Comparison of ENCODE assay signal across 1 cellular context in the genomic region with DNA sequence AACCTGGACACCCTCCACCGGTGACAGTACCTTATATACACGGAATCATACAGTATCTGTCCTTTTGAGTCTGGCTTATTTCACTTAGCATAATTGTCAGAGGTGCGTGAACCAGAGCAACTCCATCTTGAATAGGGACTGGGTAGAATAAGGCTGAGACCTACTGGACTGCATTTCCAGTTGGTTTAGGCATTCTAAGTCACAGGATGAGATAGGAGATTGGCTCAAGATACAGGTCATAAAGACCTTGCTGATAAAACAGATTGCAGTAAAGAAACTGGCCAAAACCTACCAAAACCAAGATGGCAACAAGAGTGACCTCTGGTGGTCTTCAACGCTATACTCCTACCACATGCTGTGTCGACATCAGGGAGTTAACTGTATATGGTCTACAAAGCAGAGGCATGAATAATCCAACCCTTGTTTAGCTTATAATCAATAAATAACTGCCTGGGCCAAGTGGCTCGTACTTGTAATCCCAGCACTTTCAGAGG.
TF ChIP-seq lines count a peak whose summit lies in the region.

No MANE protein-coding gene starts in this region.

TF ChIP-seq in H1, 55 proteins besides CTCF, POLR2A, EP300 and RAD21:
- TF ChIP-seq TBP (IDR thresholded peaks at IDR 0.05; ENCODE audit: low read depth, low read length) (no peak), YY1 (IDR thresholded peaks at IDR 0.05; ENCODE audit: low read depth, low read length) (0 out of 2 replicates have a peak, but pooled peaks have one; percentile 45), JUN (IDR thresholded peaks at IDR 0.05; ENCODE audit: low read depth, low read length) (no peak), HDAC6 (IDR thresholded peaks at IDR 0.05; ENCODE audit: low read depth, low read length) (no peak), SRF (IDR thresholded peaks at IDR 0.05; ENCODE audit: low read depth, low read length) (no peak), MAFK (IDR thresholded peaks at IDR 0.05; ENCODE audit: low read depth, low read length) (no peak)
TF ChIP-seq in H1: peak in this region for 1.
